Comparison of ENCODE assay signal across 18 cellular contexts in genomic region chr15:74482661-74483060, GRCh38. TPM values are rescaled to one million over a fixed set of nuclear protein-coding genes. Genes with fewer than 3 reads are reported as not detected.
A peak's percentile ranks its signal among the peaks of the same experiment; 100 is the strongest.
DNase-seq lines count a peak whose midpoint lies in the region; ATAC-seq and TF ChIP-seq lines count a peak whose summit lies in the region.
"Had no signal": no experiment of that assay in that cellular context is flagged by ENCODE, and none has a peak within 500 bp of the region (broad histone marks: within the 10 kb centered on the region; RNA-seq: fewer than 3 reads in every experiment).

No MANE protein-coding gene starts in this region.

- H3K23ac ChIP-seq in H9 (ENCODE audit: insufficient read length, low read depth, low read length), result no peak overlapping the region

- H3K9me3 Mint-ChIP-seq in H9, result no peaks in the 10 kb centered on the region; a peak in 1 of 5 replicates
- H3K9me3 Mint-ChIP-seq: activated CD4-positive, alpha-beta memory T cell treated with anti-CD3 and anti-CD28 coated beads, Interleukin-2, amount 10 ng/mL, durations not matched to agents 7 days and 5 days; activated naive CD4-positive, alpha-beta T cell treated with anti-CD3 and anti-CD28 coated beads for 36 hours; CD4-positive, alpha-beta T cell; nephron; T-helper 1 cell treated with Interleukin-12 subunit alpha and Interleukin-12 subunit beta and Interleukin-4 antibody, amounts not matched to agents 30 μg/mL and 1 μg/mL, for 36 hours had no signal

- H4K5ac ChIP-seq in H9 (ENCODE audit: insufficient read length, low read depth, low read length), result no peak overlapping the region

- H3K14ac ChIP-seq in H9 (ENCODE audit: insufficient read depth, low read length), result no peak overlapping the region

- WGBS in H9 (ENCODE audit: extremely low coverage, insufficient read length, low lambda C conversion rate), result no CpG with 5 or more reads among the region's 3 CpGs

- H3K4me3 Mint-ChIP-seq in H9, result no peak overlapping the region
- H3K4me3 Mint-ChIP-seq: activated CD4-positive, alpha-beta memory T cell treated with anti-CD3 and anti-CD28 coated beads, Interleukin-2, amount 10 ng/mL, durations not matched to agents 7 days and 5 days; activated naive CD4-positive, alpha-beta T cell treated with anti-CD3 and anti-CD28 coated beads for 36 hours; CD4-positive, alpha-beta T cell; nephron; T-helper 1 cell treated with Interleukin-12 subunit alpha and Interleukin-12 subunit beta and Interleukin-4 antibody, amounts not matched to agents 30 μg/mL and 1 μg/mL, for 36 hours had no signal

- H2BK20ac ChIP-seq in H9 (ENCODE audit: low read depth, low read length, poor library complexity, severe bottlenecking), result no peak overlapping the region

- peaks cover 6 to 7% of the 10 kb centered on the region in 2 experiments for H3K4me1 Mint-ChIP-seq in H9
- H3K4me1 Mint-ChIP-seq: nephron had no signal

- H3K9ac ChIP-seq in H9 (ENCODE audit: extremely low read depth, insufficient read length, low read length), result no peak overlapping the region

- H3K9me3 ChIP-seq in H9 (ENCODE audit: control insufficient read depth, low read depth, low read length), result no peaks in the 10 kb centered on the region
- H3K9me3 ChIP-seq: left lung, sigmoid colon had no signal

- no peak overlapping the region for H3K18ac ChIP-seq in H9 (ENCODE audit: insufficient read length, low read depth, low read length)

- H3K4me1 ChIP-seq in H9 (ENCODE audit: insufficient read depth, low read length), result no peaks in the 10 kb centered on the region; the same call in 1 of the 2 replicates
- H3K4me1 ChIP-seq: left lung, sigmoid colon had no signal

- no peak overlapping the region for H2AK5ac ChIP-seq in H9 (ENCODE audit: insufficient read length, low read length)

- H3T11ph ChIP-seq in H9 (ENCODE audit: low read length), result no peak overlapping the region

- H2BK120ac ChIP-seq in H9 (ENCODE audit: low read depth, low read length, poor library complexity, severe bottlenecking), result no peak overlapping the region

- no peaks in the 10 kb centered on the region for H3K79me1 ChIP-seq in H9 (ENCODE audit: insufficient read depth, low read depth, low read length, poor library complexity, severe bottlenecking)

- no peak overlapping the region for H4K8ac ChIP-seq in H9 (replicated peaks; ENCODE audit: insufficient read length, low read depth, low read length)

- no peaks in the 10 kb centered on the region; the same call in 1 of the 2 replicates for H3K27me3 Mint-ChIP-seq in H9 (ENCODE audit: low read depth)
- H3K27me3 Mint-ChIP-seq: activated CD4-positive, alpha-beta memory T cell treated with anti-CD3 and anti-CD28 coated beads, Interleukin-2, amount 10 ng/mL, durations not matched to agents 7 days and 5 days; CD4-positive, alpha-beta T cell had no signal

- peaks cover 18 to 28% (median 27%) of the 10 kb centered on the region in 3 experiments for H3K36me3 Mint-ChIP-seq in H9 (ENCODE audit: insufficient read depth in 1 of 3, low read depth in 3 of 3)

- H2BK15ac ChIP-seq in H9 (ENCODE audit: low read depth, low read length), result no peak overlapping the region

- H2BK12ac ChIP-seq in H9 (ENCODE audit: insufficient read length, low read depth, low read length), result no peak overlapping the region

- no peaks in the 10 kb centered on the region for H3K27me3 ChIP-seq in H9 (ENCODE audit: insufficient read depth, low read length)
- H3K27me3 ChIP-seq: left lung, sigmoid colon had no signal

- H3K27ac Mint-ChIP-seq in H9, result peak overlapping the region in 1 of 3 experiments; percentile 44; a peak in 2 of 7 replicates
- H3K27ac Mint-ChIP-seq: activated CD4-positive, alpha-beta memory T cell treated with anti-CD3 and anti-CD28 coated beads, Interleukin-2, amount 10 ng/mL, durations not matched to agents 7 days and 5 days; activated naive CD4-positive, alpha-beta T cell treated with anti-CD3 and anti-CD28 coated beads for 36 hours; CD4-positive, alpha-beta T cell; nephron; T-helper 1 cell treated with Interleukin-12 subunit alpha and Interleukin-12 subunit beta and Interleukin-4 antibody, amounts not matched to agents 30 μg/mL and 1 μg/mL, for 36 hours had no signal

- TF ChIP-seq CTCF in H9 (conservative IDR thresholded peaks at IDR 0.05) (peak; percentile 50; the same call in 2 of the 3 replicates), fibroblast of villous mesenchyme (IDR thresholded peaks at IDR 0.05; ENCODE audit: insufficient read depth, low read depth, low read length) (peak; percentile 12)

- no peaks in the 10 kb centered on the region for H3K23me2 ChIP-seq in H9 (ENCODE audit: insufficient read length, low read depth, low read length, poor library complexity, severe bottlenecking)

- H3K4me2 ChIP-seq in H9 (ENCODE audit: insufficient read depth, insufficient read length, low read length), result no peak overlapping the region

- DNase-seq in AG20443 (ENCODE audit: low spot score), result peak; percentile 38
- peak; percentile 66 for DNase-seq in H9
- no peak for DNase-seq in fibroblast of villous mesenchyme (ENCODE audit: low read depth)
- no peak for DNase-seq in NCI-H2029 (lab: John Stamatoyannopoulos, UW)
- DNase-seq: activated CD4-positive, alpha-beta memory T cell treated with anti-CD3 and anti-CD28 coated beads, Interleukin-2, amount 10 ng/mL, durations not matched to agents 7 days and 5 days; activated naive CD4-positive, alpha-beta T cell treated with anti-CD3 and anti-CD28 coated beads for 36 hours; CD4-positive, alpha-beta T cell; cerebellar nuclear complex; left lung; NCI-H1105 treated with DMSO at 0.1 percent for 48 hours; NK-92 treated with Interleukin-12 subunit alpha and Interleukin-12 subunit beta, amount 100 ng/mL, for 24 hours; sigmoid colon had no signal

- H2AFZ ChIP-seq in H9 (ENCODE audit: low read length), result no peak overlapping the region

- no peaks in the 10 kb centered on the region for H4K20me1 ChIP-seq in H9 (ENCODE audit: control insufficient read depth, insufficient read depth, insufficient read length)

- H3K4ac ChIP-seq in H9 (ENCODE audit: low read depth, low read length), result no peak overlapping the region

- H3K79me2 ChIP-seq in H9 (ENCODE audit: insufficient read depth, low read length), result no peaks in the 10 kb centered on the region

- H4K91ac ChIP-seq in H9 (ENCODE audit: insufficient read length, low read depth, low read length), result no peak overlapping the region

- H3K4me3 ChIP-seq in fibroblast of villous mesenchyme (ENCODE audit: low read depth, low read length), result no peak overlapping the region
- H3K4me3 ChIP-seq: left lung, sigmoid colon had no signal

- H3K56ac ChIP-seq in H9 (ENCODE audit: insufficient read length, low read depth, low read length), result no peak overlapping the region

- peak; percentile 76 for ATAC-seq in SK-N-SH treated with all-trans-retinoic acid at 6 μM for 48 hours
- ATAC-seq in GM21576 (IDR thresholded peaks at IDR 0.05; ENCODE audit: unreplicated experiment), result no peak
- ATAC-seq in HG03378 (IDR thresholded peaks at IDR 0.05; ENCODE audit: unreplicated experiment), result no peak
- no peak for ATAC-seq in HG02938 (IDR thresholded peaks at IDR 0.05; ENCODE audit: unreplicated experiment)
- ATAC-seq: left lung had no signal

- peak overlapping the region; percentile 24 for H3K27ac ChIP-seq in H9 (ENCODE audit: insufficient read length, low read depth, low read length)
- H3K27ac ChIP-seq: left lung, sigmoid colon had no signal

- no peak overlapping the region for H2BK5ac ChIP-seq in H9 (ENCODE audit: insufficient read length, low read length)

TF ChIP-seq in SK-N-SH treated with all-trans-retinoic acid at 6 μM for 48 hours, 23 proteins besides CTCF, POLR2A, EP300 and RAD21 (continues in another document):
- TF ChIP-seq RARB (CRISPR knock-in tag; IDR thresholded peaks at IDR 0.05) (no peak), TOX (CRISPR knock-in tag; IDR thresholded peaks at IDR 0.05; ENCODE audit: borderline replicate concordance) (no peak), ZNF8 (CRISPR knock-in tag; IDR thresholded peaks at IDR 0.05) (no peak), PPARA (CRISPR knock-in tag; IDR thresholded peaks at IDR 0.05; ENCODE audit: borderline replicate concordance) (no peak), CSRNP3 (CRISPR knock-in tag; IDR thresholded peaks at IDR 0.05) (no peak), ISL1 (CRISPR knock-in tag; IDR thresholded peaks at IDR 0.05) (no peak), BACH2 (CRISPR knock-in tag; IDR thresholded peaks at IDR 0.05; ENCODE audit: borderline replicate concordance) (no peak)
- TF ChIP-seq, protein P1, sequence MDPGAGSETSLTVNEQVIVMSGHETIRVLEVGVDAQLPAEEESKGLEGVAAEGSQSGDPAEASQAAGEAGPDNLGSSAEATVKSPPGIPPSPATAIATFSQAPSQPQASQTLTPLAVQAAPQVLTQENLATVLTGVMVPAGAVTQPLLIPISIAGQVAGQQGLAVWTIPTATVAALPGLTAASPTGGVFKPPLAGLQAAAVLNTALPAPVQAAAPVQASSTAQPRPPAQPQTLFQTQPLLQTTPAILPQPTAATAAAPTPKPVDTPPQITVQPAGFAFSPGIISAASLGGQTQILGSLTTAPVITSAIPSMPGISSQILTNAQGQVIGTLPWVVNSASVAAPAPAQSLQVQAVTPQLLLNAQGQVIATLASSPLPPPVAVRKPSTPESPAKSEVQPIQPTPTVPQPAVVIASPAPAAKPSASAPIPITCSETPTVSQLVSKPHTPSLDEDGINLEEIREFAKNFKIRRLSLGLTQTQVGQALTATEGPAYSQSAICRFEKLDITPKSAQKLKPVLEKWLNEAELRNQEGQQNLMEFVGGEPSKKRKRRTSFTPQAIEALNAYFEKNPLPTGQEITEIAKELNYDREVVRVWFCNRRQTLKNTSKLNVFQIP (CRISPR knock-in tag; IDR thresholded peaks at IDR 0.05; ENCODE audit: borderline replicate concordance, low read depth), result no peak

RNA-seq across cellular contexts. Expression of gene UBL7, which starts 21.7 kb away (rescaled TPM):
- total RNA-seq in H9 (2021) (47.5 and 48.7 TPM in 2 replicates), fibroblast of villous mesenchyme (37.0 and 42.7 TPM in 2 replicates)

RNA-seq across cellular contexts. Expression of gene SEMA7A, which starts 48.9 kb away (rescaled TPM):
- total RNA-seq in H9 (2021) (5.7 and 7.0 TPM in 2 replicates), fibroblast of villous mesenchyme (16.8 and 24.6 TPM in 2 replicates)

RNA-seq across cellular contexts. Expression of gene ARID3B, which starts 58.4 kb away (rescaled TPM):
- total RNA-seq in H9 (2021), result 101 and 110 TPM in 2 replicates
- total RNA-seq in fibroblast of villous mesenchyme, result 1.9 and 2.6 TPM in 2 replicates

Comparison
In these comparisons a context has a peak if more than half of its experiments do, and no peak if none do; other contexts are left out.
1. DNase-seq: peak in AG20443 (single experiment) and H9 (single experiment); none in fibroblast of villous mesenchyme (single experiment) and NCI-H2029 (single experiment).
2. RNA of gene ARID3B, which starts 58.4 kb away (total RNA-seq): 101 to 110 TPM in H9; 1.9 to 2.6 TPM in fibroblast of villous mesenchyme; every median in the first group is over 10 times any median in the second.